17 cellular contexts compared by ENCODE assay signal in the genomic region with DNA sequence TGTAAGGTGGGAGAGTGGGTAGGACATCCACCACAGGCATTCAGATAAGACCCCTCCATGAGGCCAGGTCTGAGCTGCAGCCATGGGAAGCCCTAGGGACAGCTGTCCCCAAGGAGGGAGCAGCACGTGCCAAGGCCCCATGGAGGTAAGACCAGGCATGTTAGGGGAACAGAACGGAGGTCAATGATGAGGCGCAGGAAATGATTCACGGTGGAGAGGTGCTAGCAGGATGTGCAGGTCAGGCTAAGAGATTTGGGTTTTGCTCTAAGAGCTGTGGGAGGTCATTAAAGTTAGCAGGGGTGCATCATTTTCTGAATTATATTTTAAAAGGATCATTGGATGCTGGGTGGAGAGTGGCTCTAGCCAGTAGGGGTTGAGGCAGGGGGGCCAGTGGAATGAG.
DNase-seq lines count a peak whose midpoint lies in the region; ATAC-seq, FAIRE-seq and TF ChIP-seq lines count a peak whose summit lies in the region.
"Had no signal": no experiment of that assay in that cellular context is flagged by ENCODE, and none has a peak within 500 bp of the region (broad histone marks: within the 10 kb centered on the region; RNA-seq: fewer than 3 reads in every experiment).

No MANE protein-coding gene starts in this region.

- no peaks in the 10 kb centered on the region for H3K36me3 ChIP-seq in DND-41 (ENCODE audit: insufficient read depth, low read length)
- H3K36me3 ChIP-seq in HEK293 (ENCODE audit: control insufficient read depth in 2 of 2, insufficient read depth in 1 of 2, low read length in 2 of 2): peaks cover 6 to 25% of the 10 kb centered on the region in 2 experiments
- no peaks in the 10 kb centered on the region for H3K36me3 ChIP-seq in keratinocyte (ENCODE audit: control insufficient read depth in 2 of 2, extremely low read depth in 1 of 2, insufficient read depth in 2 of 2, low read length in 2 of 2)
- no peaks in the 10 kb centered on the region for H3K36me3 ChIP-seq in CD8-positive, alpha-beta T cell (ENCODE audit: insufficient read depth, low read length)
- H3K36me3 ChIP-seq: HAP-1 had no signal

- no peak for ATAC-seq in DND-41 (ENCODE audit: insufficient read depth, low read depth)
- no peak for ATAC-seq in CD8-positive, alpha-beta T cell
- ATAC-seq: SK-N-SH treated with all-trans-retinoic acid at 6 μM for 48 hours had no signal

- no peak overlapping the region for H3K4me2 ChIP-seq in DND-41 (ENCODE audit: insufficient read depth, low read length)
- H3K4me2 ChIP-seq in keratinocyte (ENCODE audit: control insufficient read depth, extremely low read depth, insufficient read depth, low read depth, low read length): peak overlapping the region; percentile 43

- no peak overlapping the region for H3K4me3 Mint-ChIP-seq in activated naive CD8-positive, alpha-beta T cell treated with anti-CD3 and anti-CD28 coated beads for 36 hours
- H3K4me3 Mint-ChIP-seq in CD8-positive, alpha-beta T cell: no peak overlapping the region

- peaks cover 2% of the 10 kb centered on the region for H3K9me1 ChIP-seq in keratinocyte (ENCODE audit: control insufficient read depth, extremely low read depth, insufficient read depth, low read length)

- H2AFZ ChIP-seq in DND-41 (ENCODE audit: low read depth, low read length) (no peak overlapping the region), keratinocyte (ENCODE audit: control insufficient read depth, low read length) (no peak overlapping the region)

- peaks cover 4% of the 10 kb centered on the region for H3K4me1 Mint-ChIP-seq in activated naive CD8-positive, alpha-beta T cell treated with anti-CD3 and anti-CD28 coated beads for 36 hours
- peaks cover 5% of the 10 kb centered on the region for H3K4me1 Mint-ChIP-seq in CD8-positive, alpha-beta T cell (ENCODE audit: low read depth)

- no peaks in the 10 kb centered on the region for H3K27me3 Mint-ChIP-seq in activated naive CD8-positive, alpha-beta T cell treated with anti-CD3 and anti-CD28 coated beads for 36 hours
- peaks cover 9% of the 10 kb centered on the region for H3K27me3 Mint-ChIP-seq in CD8-positive, alpha-beta T cell (ENCODE audit: low read depth)

- dilution Hi-C loops in keratinocyte (cut with MboI; ENCODE audit: extremely low pct_ligation_motif_present, low sequenced_read_pairs): no loop called here

- peak; percentile 92 for FAIRE-seq in keratinocyte (lab: Jason Lieb, UNC)

- H3K9me3 ChIP-seq in DND-41 (ENCODE audit: insufficient read depth, low read length, severe bottlenecking) (peaks cover 6% of the 10 kb centered on the region), HEK293 (ENCODE audit: control insufficient read depth, insufficient read depth, low read depth, low read length) (no peaks in the 10 kb centered on the region), keratinocyte (ENCODE audit: control insufficient read depth, low read depth, low read length) (no peaks in the 10 kb centered on the region)
- no peaks in the 10 kb centered on the region for H3K9me3 ChIP-seq in CD8-positive, alpha-beta T cell (ENCODE audit: low read length)
- H3K9me3 ChIP-seq: HAP-1 had no signal

- peaks cover 7% of the 10 kb centered on the region for H3K9me3 Mint-ChIP-seq in activated naive CD8-positive, alpha-beta T cell treated with anti-CD3 and anti-CD28 coated beads for 36 hours
- H3K9me3 Mint-ChIP-seq in CD8-positive, alpha-beta T cell: peaks cover 7% of the 10 kb centered on the region

- CTCF ChIA-PET in HEK293 (lab: Yijun Ruan, JAX): no interaction called here
- CTCF ChIA-PET in CD8-positive, alpha-beta T cell (lab: Charles Lee): no interaction called here

- DNase-seq in DND-41 (no peak), keratinocyte (ENCODE audit: low read depth, low spot score) (no peak)
- no peak for DNase-seq in activated naive CD8-positive, alpha-beta T cell treated with anti-CD3 and anti-CD28 coated beads for 36 hours
- DNase-seq in effector CD8-positive, alpha-beta T cell (lab: John Stamatoyannopoulos, UW): no peak
- DNase-seq in stimulated activated CD4-positive, alpha-beta T cell treated with anti-CD3 and anti-CD28 coated beads, Interleukin-15, amount 100 ng/mL, for 24 hours: no peak
- DNase-seq in CD8-positive, alpha-beta T cell: no peak
- DNase-seq: AML-193, GF-D8, NCI-H1105 treated with DMSO at 0.1 percent for 48 hours, NCI-H1694, NCI-H510A, NCI-H774, SIG-M5 had no signal

- peak overlapping the region; percentile 66 for H3K27ac ChIP-seq in DND-41 (ENCODE audit: low read length)
- H3K27ac ChIP-seq in HEK293 (ENCODE audit: extremely low read depth, low read depth, low read length): no peak overlapping the region
- peak overlapping the region; percentile 38 for H3K27ac ChIP-seq in keratinocyte (ENCODE audit: control insufficient read depth, insufficient read depth, low read length)
- H3K27ac ChIP-seq in CD8-positive, alpha-beta T cell (ENCODE audit: low read depth, low read length): no peak overlapping the region
- H3K27ac ChIP-seq: C4-2B had no signal

- H3K36me3 Mint-ChIP-seq in activated naive CD8-positive, alpha-beta T cell treated with anti-CD3 and anti-CD28 coated beads for 36 hours: no peaks in the 10 kb centered on the region
- no peaks in the 10 kb centered on the region for H3K36me3 Mint-ChIP-seq in CD8-positive, alpha-beta T cell

- no peaks in the 10 kb centered on the region for H4K20me1 ChIP-seq in DND-41 (ENCODE audit: insufficient read depth, low read length)
- H4K20me1 ChIP-seq in keratinocyte (ENCODE audit: control insufficient read depth, extremely low read depth, insufficient read depth, low read length): no peaks in the 10 kb centered on the region

- intact Hi-C loops in CD8-positive, alpha-beta T cell (cut with DNase I, micrococcal nuclease): no loop called here

- H3K27ac Mint-ChIP-seq in activated naive CD8-positive, alpha-beta T cell treated with anti-CD3 and anti-CD28 coated beads for 36 hours: peak overlapping the region; percentile 39
- no peak overlapping the region for H3K27ac Mint-ChIP-seq in CD8-positive, alpha-beta T cell

- no peak overlapping the region for H3K4me3 ChIP-seq in DND-41 (ENCODE audit: low read depth in 1 of 2, low read length in 2 of 2)
- H3K4me3 ChIP-seq in HEK293 (ENCODE audit: low read depth, low read length): no peak overlapping the region
- H3K4me3 ChIP-seq in keratinocyte (ENCODE audit: control insufficient read depth in 2 of 3, extremely low read depth in 1 of 3, insufficient read depth in 2 of 3, low read depth in 1 of 3, low read length in 3 of 3): no peak overlapping the region
- H3K4me3 ChIP-seq in CD8-positive, alpha-beta T cell (ENCODE audit: low read depth, low read length): no peak overlapping the region
- H3K4me3 ChIP-seq: HAP-1 had no signal

- H3K79me2 ChIP-seq in DND-41 (ENCODE audit: insufficient read depth, low read length): no peaks in the 10 kb centered on the region
- H3K79me2 ChIP-seq in keratinocyte (ENCODE audit: control insufficient read depth, insufficient read depth, low read length): no peaks in the 10 kb centered on the region

- H3K4me1 ChIP-seq in DND-41 (ENCODE audit: insufficient read depth, low read length): peaks cover 47% of the 10 kb centered on the region
- H3K4me1 ChIP-seq in HEK293 (ENCODE audit: control insufficient read depth, insufficient read depth, low read length): no peaks in the 10 kb centered on the region
- H3K4me1 ChIP-seq in keratinocyte (ENCODE audit: control insufficient read depth, extremely low read depth, insufficient read depth, low read length): peaks cover 47% of the 10 kb centered on the region
- H3K4me1 ChIP-seq in CD8-positive, alpha-beta T cell (ENCODE audit: insufficient read depth, low read length): no peaks in the 10 kb centered on the region
- H3K4me1 ChIP-seq: HAP-1 had no signal

- TF ChIP-seq CTCF in DND-41 (IDR thresholded peaks at IDR 0.05; ENCODE audit: borderline replicate concordance, extremely low read depth, low read length, poor library complexity, severe bottlenecking) (no peak), HEK293 (tag by site-specific recombination; IDR thresholded peaks at IDR 0.05) (no peak), keratinocyte (optimal IDR thresholded peaks at IDR 0.05 in 1 of 3, IDR thresholded peaks at IDR 0.05 in 1 of 3, conservative IDR thresholded peaks at IDR 0.05 in 1 of 3; ENCODE audit: extremely low read depth in 1 of 3, insufficient read depth in 2 of 3, low read length in 3 of 3) (no peak)
- no peak for TF ChIP-seq CTCF in CD8-positive, alpha-beta T cell (IDR thresholded peaks at IDR 0.05)

- no peak overlapping the region for H3K9ac ChIP-seq in DND-41 (ENCODE audit: low read depth, low read length)
- H3K9ac ChIP-seq in keratinocyte (ENCODE audit: control insufficient read depth, extremely low read depth, insufficient read depth, low read length): no peak overlapping the region

- POLR2A ChIA-PET in HEK293 (lab: Yijun Ruan, JAX): no interaction called here
- POLR2A ChIA-PET in CD8-positive, alpha-beta T cell (lab: Charles Lee): no interaction called here

- H3K27me3 ChIP-seq in DND-41 (ENCODE audit: insufficient read depth, low read length, poor library complexity) (no peaks in the 10 kb centered on the region), keratinocyte (ENCODE audit: control insufficient read depth, extremely low read depth, insufficient read depth, low read length) (no peaks in the 10 kb centered on the region)
- H3K27me3 ChIP-seq in CD8-positive, alpha-beta T cell (ENCODE audit: insufficient read depth, low read length): no peaks in the 10 kb centered on the region

TF ChIP-seq in HEK293, 187 proteins besides CTCF, POLR2A, EP300 and RAD21:
- TF ChIP-seq, protein P1, sequence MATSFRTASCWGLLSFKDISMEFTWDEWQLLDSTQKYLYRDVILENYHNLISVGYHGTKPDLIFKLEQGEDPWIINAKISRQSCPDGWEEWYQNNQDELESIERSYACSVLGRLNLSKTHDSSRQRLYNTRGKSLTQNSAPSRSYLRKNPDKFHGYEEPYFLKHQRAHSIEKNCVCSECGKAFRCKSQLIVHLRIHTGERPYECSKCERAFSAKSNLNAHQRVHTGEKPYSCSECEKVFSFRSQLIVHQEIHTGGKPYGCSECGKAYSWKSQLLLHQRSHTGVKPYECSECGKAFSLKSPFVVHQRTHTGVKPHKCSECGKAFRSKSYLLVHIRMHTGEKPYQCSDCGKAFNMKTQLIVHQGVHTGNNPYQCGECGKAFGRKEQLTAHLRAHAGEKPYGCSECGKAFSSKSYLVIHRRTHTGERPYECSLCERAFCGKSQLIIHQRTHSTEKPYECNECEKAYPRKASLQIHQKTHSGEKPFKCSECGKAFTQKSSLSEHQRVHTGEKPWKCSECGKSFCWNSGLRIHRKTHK (tag by site-specific recombination; IDR thresholded peaks at IDR 0.05): no peak
- TF ChIP-seq ZNF114 (tag by site-specific recombination; IDR thresholded peaks at IDR 0.05) (no peak), ZIC2 (tag by site-specific recombination; IDR thresholded peaks at IDR 0.05) (peak; percentile 47), ZNF514 (tag by site-specific recombination; IDR thresholded peaks at IDR 0.05) (no peak), ZNF777 (tag by site-specific recombination; IDR thresholded peaks at IDR 0.05; ENCODE audit: borderline replicate concordance) (no peak), GFI1B (tag by site-specific recombination; IDR thresholded peaks at IDR 0.05) (no peak)

Comparison
In these comparisons a context has a peak if more than half of its experiments do, and no peak if none do; other contexts are left out.
1. H3K27ac ChIP-seq: peak in DND-41 (single experiment) and keratinocyte (single experiment); none in HEK293 (single experiment) and CD8-positive, alpha-beta T cell (single experiment).